ENCODE assay signal across 26 cellular contexts in the genomic region with DNA sequence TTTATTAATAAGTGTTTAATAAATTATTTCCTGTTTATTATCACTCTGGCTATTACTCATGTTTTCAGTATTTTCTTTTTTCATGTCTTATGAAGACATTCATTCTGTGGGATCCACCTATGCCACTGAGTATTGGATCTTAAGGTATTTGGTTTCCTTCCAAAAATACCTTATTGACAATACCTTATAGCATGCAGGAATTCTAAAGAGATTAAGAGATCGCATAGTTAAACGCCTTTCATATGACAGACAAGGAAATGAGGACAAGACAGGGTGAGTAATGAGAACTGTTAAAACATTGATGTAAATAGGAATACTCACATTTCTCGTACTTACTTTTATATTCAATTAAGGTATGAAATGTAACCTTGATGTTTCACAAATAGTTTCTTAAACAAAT. TPM values are rescaled to one million over a fixed set of nuclear protein-coding genes. Genes with fewer than 3 reads are reported as not detected.
"Had no signal": no experiment of that assay in that cellular context is flagged by ENCODE, and none has a peak within 500 bp of the region (broad histone marks: within the 10 kb centered on the region; RNA-seq: fewer than 3 reads in every experiment).

No MANE protein-coding gene starts in this region.

- H3K36me3 Mint-ChIP-seq: activated naive CD4-positive, alpha-beta T cell treated with anti-CD3 and anti-CD28 coated beads, Interleukin-2, amount 50 U/mL, for 24 hours had no signal

- H3K9me3 Mint-ChIP-seq: activated CD4-positive, alpha-beta memory T cell treated with anti-CD3 and anti-CD28 coated beads, Interleukin-2, amount 10 ng/mL, durations not matched to agents 7 days and 5 days; activated naive CD4-positive, alpha-beta T cell treated with anti-CD3 and anti-CD28 coated beads, Interleukin-2, amount 50 U/mL, for 24 hours; activated T-cell treated with anti-CD3 and anti-CD28 coated beads, Interleukin-2, amount 50 U/mL, for 72 hours; central memory CD8-positive, alpha-beta T cell had no signal

- H3K4me3 Mint-ChIP-seq: activated CD4-positive, alpha-beta memory T cell treated with anti-CD3 and anti-CD28 coated beads, Interleukin-2, amount 10 ng/mL, durations not matched to agents 7 days and 5 days; activated CD4-positive, alpha-beta T cell treated with anti-CD3 and anti-CD28 coated beads for 36 hours; activated naive CD4-positive, alpha-beta T cell treated with anti-CD3 and anti-CD28 coated beads, Interleukin-2, amount 50 U/mL, for 24 hours; activated T-cell treated with anti-CD3 and anti-CD28 coated beads, Interleukin-2, amount 50 U/mL, for 72 hours; central memory CD8-positive, alpha-beta T cell; T-helper 17 cell had no signal

- H3K4me1 Mint-ChIP-seq: activated CD4-positive, alpha-beta memory T cell treated with anti-CD3 and anti-CD28 coated beads, Interleukin-2, amount 10 ng/mL, durations not matched to agents 7 days and 5 days; activated CD4-positive, alpha-beta T cell treated with anti-CD3 and anti-CD28 coated beads for 36 hours; activated naive CD4-positive, alpha-beta T cell treated with anti-CD3 and anti-CD28 coated beads, Interleukin-2, amount 50 U/mL, for 24 hours had no signal

- H3K27ac Mint-ChIP-seq: activated CD4-positive, alpha-beta memory T cell treated with anti-CD3 and anti-CD28 coated beads, Interleukin-2, amount 10 ng/mL, durations not matched to agents 7 days and 5 days; activated CD4-positive, alpha-beta T cell treated with anti-CD3 and anti-CD28 coated beads for 36 hours; activated naive CD4-positive, alpha-beta T cell treated with anti-CD3 and anti-CD28 coated beads, Interleukin-2, amount 50 U/mL, for 24 hours; activated T-cell treated with anti-CD3 and anti-CD28 coated beads, Interleukin-2, amount 50 U/mL, for 72 hours; T-helper 17 cell had no signal

- ATAC-seq: activated CD4-positive, alpha-beta T cell treated with anti-CD3 and anti-CD28 coated beads for 36 hours; activated T-cell treated with anti-CD3 and anti-CD28 coated beads, Interleukin-2, amount 50 U/mL, for 72 hours; T-helper 17 cell had no signal

- DNase-seq: activated CD4-positive, alpha-beta memory T cell treated with anti-CD3 and anti-CD28 coated beads, Interleukin-2, amount 10 ng/mL, durations not matched to agents 7 days and 5 days; activated CD4-positive, alpha-beta T cell treated with anti-CD3 and anti-CD28 coated beads for 36 hours; activated CD4-positive, alpha-beta T cell treated with anti-CD3 and anti-CD28 coated beads, Interleukin-2, amount 50 U/mL, for 1 hour; activated CD4-positive, CD25-positive, alpha-beta regulatory T cell; activated CD8-positive, alpha-beta memory T cell treated with anti-CD3 and anti-CD28 coated beads, Interleukin-2, amount 50 U/mL, for 4 hours; activated naive CD4-positive, alpha-beta T cell; activated T-cell treated with anti-CD3 and anti-CD28 coated beads, Interleukin-2, amount 50 U/mL, for 72 hours; aorta; KG1; NCI-H1048; NCI-H1694; NCI-H2029; NCI-H2107; NCI-H345; NCI-H510A; NCI-H526 treated with DMSO at 0.1 percent for 48 hours; NCI-H82; Peyer's patch; SIG-M5; T-helper 17 cell; T-helper 9 cell had no signal

RNA-seq across cellular contexts. Expression of a gene that starts 38.2 kb away (rescaled TPM):
- total RNA-seq: activated CD4-positive, alpha-beta memory T cell treated with anti-CD3 and anti-CD28 coated beads, Interleukin-2, amount 10 ng/mL, durations not matched to agents 7 days and 5 days; activated CD4-positive, alpha-beta T cell treated with anti-CD3 and anti-CD28 coated beads for 36 hours; activated T-cell treated with anti-CD3 and anti-CD28 coated beads, Interleukin-2, amount 50 U/mL, for 72 hours; aorta; LHCN-M2; M059J; OCI-LY7; Peyer's patch; T-helper 17 cell had no signal
